Comparison of ENCODE assay signal across 8 cellular contexts in genomic region chr6:113630738-113631535, GRCh38.
A peak's percentile ranks its signal among the peaks of the same experiment; 100 is the strongest.
DNase-seq lines count a peak whose midpoint lies in the region; ATAC-seq and TF ChIP-seq lines count a peak whose summit lies in the region.

No MANE protein-coding gene starts in this region.

- DNase-seq in AG08396 (ENCODE audit: low spot score): peak; percentile 11
- DNase-seq in T-helper 17 cell: peak in 1 of 3 donors; percentile 5
- peak; percentile 85 for DNase-seq in fibroblast of pulmonary artery (ENCODE audit: low read depth)
- DNase-seq in sciatic nerve (ENCODE audit: low spot score): no peak
- DNase-seq in glutamatergic neuron: no peak
- DNase-seq in SW480 (ENCODE audit: low spot score): no peak

- peak; percentile 66 for ATAC-seq in GM18907 (IDR thresholded peaks at IDR 0.05; ENCODE audit: unreplicated experiment)
- ATAC-seq in HG03095 (IDR thresholded peaks at IDR 0.05; ENCODE audit: unreplicated experiment): peak; percentile 53
- peak; percentile 81 for ATAC-seq in T-helper 17 cell
- ATAC-seq in sciatic nerve: peak; percentile 73

- H3K4me3 Mint-ChIP-seq in T-helper 17 cell (peak overlapping the region; percentile 88), glutamatergic neuron (ENCODE audit: unreplicated experiment) (no peak overlapping the region)

- H3K9me3 Mint-ChIP-seq in glutamatergic neuron (ENCODE audit: unreplicated experiment): peaks cover 1% of the 10 kb centered on the region

- no peak overlapping the region for H3K4me3 ChIP-seq in fibroblast of pulmonary artery (replicated peaks; ENCODE audit: low read depth, low read length)

- H3K36me3 Mint-ChIP-seq in T-helper 17 cell (ENCODE audit: low read depth): no peaks in the 10 kb centered on the region
- no peaks in the 10 kb centered on the region for H3K36me3 Mint-ChIP-seq in glutamatergic neuron (ENCODE audit: unreplicated experiment)

- intact Hi-C loops in sciatic nerve (cut with DNase I): no loop called here

- TF ChIP-seq CTCF in fibroblast of pulmonary artery (IDR thresholded peaks at IDR 0.05; ENCODE audit: low read length, missing control alignments): no peak
- no peak for TF ChIP-seq CTCF in glutamatergic neuron (IDR thresholded peaks at IDR 0.05; ENCODE audit: partially characterized antibody, unreplicated experiment)

- H3K27me3 Mint-ChIP-seq in T-helper 17 cell (no peaks in the 10 kb centered on the region), glutamatergic neuron (ENCODE audit: unreplicated experiment) (no peaks in the 10 kb centered on the region)

- H3K4me1 Mint-ChIP-seq in T-helper 17 cell (peaks cover 36% of the 10 kb centered on the region), glutamatergic neuron (ENCODE audit: low read depth, unreplicated experiment) (peaks cover 15% of the 10 kb centered on the region)

- no peaks in the 10 kb centered on the region for H3K9me3 ChIP-seq in T-helper 17 cell (ENCODE audit: control insufficient read depth, low read length, poor library complexity, severe bottlenecking)

- peak overlapping the region; percentile 96 for H3K27ac Mint-ChIP-seq in T-helper 17 cell
- no peak overlapping the region for H3K27ac Mint-ChIP-seq in glutamatergic neuron (ENCODE audit: unreplicated experiment)

Comparison
In these comparisons a context has a peak if more than half of its experiments do, and no peak if none do; other contexts are left out.
1. DNase-seq: peak in AG08396 (single experiment) and fibroblast of pulmonary artery (single experiment); none in sciatic nerve (single experiment), glutamatergic neuron (single experiment) and SW480 (single experiment).
2. Peak in every context shown above with its lines, with median percentiles within 50 percentile points of each other: ATAC-seq.